7 cellular contexts compared by ENCODE assay signal in the genomic region with DNA sequence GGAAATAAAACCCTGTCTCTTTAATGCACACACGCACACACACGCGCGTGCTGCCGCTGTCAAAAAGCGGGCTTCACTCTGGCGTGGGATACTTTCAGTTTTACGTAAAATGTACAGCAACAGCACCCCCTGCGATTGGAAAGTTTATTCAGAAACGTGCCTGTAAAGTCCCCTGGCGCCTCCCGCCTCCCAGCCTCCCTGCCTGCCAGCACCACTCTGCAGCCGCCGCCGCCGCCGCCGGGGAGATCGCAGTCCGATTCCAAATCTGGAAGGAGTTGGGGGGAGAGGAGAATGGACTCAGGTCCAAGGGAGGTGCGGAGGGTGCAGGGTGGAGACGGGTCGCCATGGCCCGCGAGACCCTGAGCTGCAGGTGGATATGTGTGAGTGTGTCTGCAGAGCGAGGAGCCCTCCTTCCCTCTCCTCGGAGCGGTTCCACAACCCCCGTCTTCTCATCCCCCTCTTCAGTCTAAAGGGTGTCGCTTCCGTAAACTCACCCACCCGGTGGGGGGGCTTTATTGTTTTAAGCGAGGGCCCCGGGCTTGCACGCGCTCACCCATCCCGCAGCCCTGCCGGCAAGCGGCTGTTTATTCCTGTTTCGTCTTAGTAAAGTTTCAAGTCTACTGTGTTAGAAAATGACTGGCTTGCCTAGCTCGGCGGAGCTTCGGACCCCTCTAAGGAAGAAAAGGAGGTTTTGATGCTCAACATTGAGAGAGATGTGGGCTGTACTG. TPM values are rescaled to one million over a fixed set of nuclear protein-coding genes. Genes with fewer than 3 reads are reported as not detected.
DNase-seq lines count a peak whose midpoint lies in the region; ATAC-seq and TF ChIP-seq lines count a peak whose summit lies in the region.

No MANE protein-coding gene starts in this region.

- peaks cover 0 to 96% (median 39%) of the 10 kb centered on the region in 7 donors for H3K27me3 ChIP-seq in spleen (replicated peaks in 1 of 7)

- peak; percentile 51 for TF ChIP-seq CTCF in GM12872 (IDR thresholded peaks at IDR 0.05; ENCODE audit: insufficient read depth, low read depth, low read length)
- peak in 9 of 11 experiments; percentile 6 to 48 (median 41) for TF ChIP-seq CTCF in spleen (IDR thresholded peaks at IDR 0.05 in 8 of 11, conservative IDR thresholded peaks at IDR 0.05 in 3 of 11)

- TF ChIP-seq POLR2A in spleen (IDR thresholded peaks at IDR 0.05): peak in 2 of 3 donors; percentile 8 to 40

- intact Hi-C loops in spleen (cut with DNase I; ENCODE audit: low total_unique reads): loop anchor here (10.0 kb wide), 1 partner anchor 1250 kb away; no protein-coding TSS in a partner anchor

- no peaks in the 10 kb centered on the region for H3K9me3 ChIP-seq in KOPT-K1 (ENCODE audit: insufficient read depth, low read length, poor library complexity, severe bottlenecking)
- H3K9me3 ChIP-seq in spleen: no peaks in the 10 kb centered on the region

- DNase-seq in SKM-1 treated with dmso at 0.1 percent for 144 hours (lab: John Stamatoyannopoulos, UW; ENCODE audit: unreplicated experiment) (peak; percentile 83), astrocyte of the hippocampus (ENCODE audit: low read depth, low spot score) (peak; percentile 79), iPS-NIHi11 (ENCODE audit: low spot score) (peak; percentile 16), spleen (peak; percentile 91)

- H3K4me1 ChIP-seq in spleen: peaks cover 19 to 83% (median 63%) of the 10 kb centered on the region in 6 donors

- H3K27ac ChIP-seq in KOPT-K1 (ENCODE audit: low read depth, low read length, poor library complexity, severe bottlenecking): peak overlapping the region; percentile 89
- H3K27ac ChIP-seq in spleen: peak overlapping the region; percentile 44 to 92 (median 85)

- H3K36me3 ChIP-seq in KOPT-K1 (ENCODE audit: insufficient read depth, low read length) (no peaks in the 10 kb centered on the region), spleen (no peaks in the 10 kb centered on the region)

- peak; percentile 30 for ATAC-seq in GM21825 (IDR thresholded peaks at IDR 0.05; ENCODE audit: unreplicated experiment)

- WGBS in spleen, 5 donors: 0 to 1% (median 0%) methylated on average over 40 to 43 of the region's 43 CpGs

- H3K4me3 ChIP-seq in spleen: peak overlapping the region; percentile 63 to 94 (median 82)

RNA-seq across cellular contexts. Expression of a gene that starts 1.8 kb away (rescaled TPM):
- 100 to 1,000 TPM in 3 of 7 donors, 10 to 100 TPM in 4; 65.9 to 121 (median 92.7) TPM for total RNA-seq in spleen
- 10 to 100 TPM; 41.1 to 61.6 (median 44.8) TPM for polyA plus RNA-seq in spleen

Comparison
In these comparisons a context has a peak if more than half of its experiments do, and no peak if none do; other contexts are left out.
1. Peak in every context shown above with its lines: DNase-seq, ATAC-seq, H3K4me3 ChIP-seq and H3K27ac ChIP-seq.
2. DNase-seq: peak in every context shown above with its lines; median percentile 91 in spleen; 83 in SKM-1 treated with dmso at 0.1 percent for 144 hours; 79 in astrocyte of the hippocampus; 16 in iPS-NIHi11.